In genomic region chr17:67359960-67360817, GRCh38 we compare ENCODE assay signal across 8 cellular contexts. TPM values are rescaled to one million over a fixed set of nuclear protein-coding genes. Genes with fewer than 3 reads are reported as not detected.
DNase-seq lines count a peak whose midpoint lies in the region; ATAC-seq and TF ChIP-seq lines count a peak whose summit lies in the region.

No MANE protein-coding gene starts in this region.

- peaks cover 69% of the 10 kb centered on the region for H3K79me2 ChIP-seq in OCI-LY1 (ENCODE audit: insufficient read depth, low read length)

- H3K9me2 ChIP-seq in OCI-LY1 (ENCODE audit: low read depth, low read length) = no peaks in the 10 kb centered on the region

- ATAC-seq in memory B cell (ENCODE audit: low read depth) = peak; percentile 60
- no peak for ATAC-seq in HG02973 (IDR thresholded peaks at IDR 0.05; ENCODE audit: unreplicated experiment)
- no peak for ATAC-seq in HG03045 (IDR thresholded peaks at IDR 0.05; ENCODE audit: unreplicated experiment)
- ATAC-seq in left lung = no peak

- H3K36me3 ChIP-seq in OCI-LY1 (ENCODE audit: insufficient read depth, low read length) (peaks cover 71% of the 10 kb centered on the region), adipocyte (ENCODE audit: control insufficient read depth, insufficient read depth, low read length, severe bottlenecking) (peaks cover 39% of the 10 kb centered on the region), left lung (peaks cover 0 to 41% of the 10 kb centered on the region in 2 donors)

- H3K36me3 Mint-ChIP-seq in memory B cell = peaks cover 17% of the 10 kb centered on the region

- peak overlapping the region; percentile 52 for H3K27ac Mint-ChIP-seq in memory B cell

- H3K4me3 Mint-ChIP-seq in memory B cell = no peak overlapping the region

- peak; percentile 41 for TF ChIP-seq CTCF in OCI-LY1 (IDR thresholded peaks at IDR 0.05; ENCODE audit: low read length)
- no peak for TF ChIP-seq CTCF in left lung (IDR thresholded peaks at IDR 0.05)

- H4K20me1 ChIP-seq in OCI-LY1 (ENCODE audit: insufficient read depth, low read length) = no peaks in the 10 kb centered on the region

- H2AFZ ChIP-seq in OCI-LY1 (ENCODE audit: low read length) = no peak overlapping the region

- peaks cover 32% of the 10 kb centered on the region for H3K4me1 ChIP-seq in OCI-LY1 (ENCODE audit: insufficient read depth, low read length, severe bottlenecking)
- peaks cover 36% of the 10 kb centered on the region for H3K4me1 ChIP-seq in adipocyte (ENCODE audit: control insufficient read depth, insufficient read depth, low read length)
- H3K4me1 ChIP-seq in left lung = peaks cover 25 to 75% of the 10 kb centered on the region in 2 donors

- H3K9ac ChIP-seq in OCI-LY1 (ENCODE audit: low read length) (no peak overlapping the region), adipocyte (ENCODE audit: low read length) (no peak overlapping the region)

- no peaks in the 10 kb centered on the region for H3K9me3 ChIP-seq in OCI-LY1 (ENCODE audit: low read length)
- no peaks in the 10 kb centered on the region for H3K9me3 ChIP-seq in adipocyte (ENCODE audit: control insufficient read depth, low read length)
- H3K9me3 ChIP-seq in left lung = no peaks in the 10 kb centered on the region

- intact Hi-C loops in left lung (cut with DNase I) = no loop called here

- H3K27ac ChIP-seq in OCI-LY1 (ENCODE audit: low read depth, low read length, poor library complexity, severe bottlenecking) (no peak overlapping the region), left lung (no peak overlapping the region)

- H3K4me2 ChIP-seq in OCI-LY1 (ENCODE audit: low read length) = no peak overlapping the region

- H3K4me1 Mint-ChIP-seq in memory B cell = peaks cover 31% of the 10 kb centered on the region

- DNase-seq in NCI-H2029 (lab: John Stamatoyannopoulos, UW) (peak; percentile 17), NCI-H2029 treated with DMSO at 0.1 percent for 48 hours (lab: John Stamatoyannopoulos, UW) (no peak), adipocyte (ENCODE audit: low read depth) (peak; percentile 24), memory B cell (ENCODE audit: low spot score in 2 of 2) (no peak), left lung (no peak)

- H3K4me3 ChIP-seq in OCI-LY1 (ENCODE audit: low read depth, low read length, poor library complexity, severe bottlenecking) (no peak overlapping the region), adipocyte (ENCODE audit: low read length) (no peak overlapping the region), left lung (no peak overlapping the region)

- no peaks in the 10 kb centered on the region for H3K27me3 Mint-ChIP-seq in memory B cell

- H3K27me3 ChIP-seq in OCI-LY1 (ENCODE audit: insufficient read depth, low read length) (no peaks in the 10 kb centered on the region), adipocyte (replicated peaks; ENCODE audit: control insufficient read depth, insufficient read depth, low read length) (no peaks in the 10 kb centered on the region), left lung (no peaks in the 10 kb centered on the region)

- H3K9me3 Mint-ChIP-seq in memory B cell = no peaks in the 10 kb centered on the region

- no peaks in the 10 kb centered on the region for H3F3A ChIP-seq in OCI-LY1 (ENCODE audit: insufficient read depth, low read length)

RNA-seq across cellular contexts. Expression of gene PSMD12, which starts 6.2 kb away (rescaled TPM):
- total RNA-seq in left lung = 10 to 100 TPM; 40.0 to 56.6 TPM

RNA-seq across cellular contexts. Expression of gene PITPNC1, which starts 16.9 kb away (rescaled TPM):
- total RNA-seq in left lung = 10 to 100 TPM; 13.7 to 21.9 TPM

Comparison
In these comparisons a context has a peak if more than half of its experiments do, and no peak if none do; other contexts are left out.
1. DNase-seq: peak in NCI-H2029 (single experiment) and adipocyte (single experiment); none in NCI-H2029 treated with DMSO at 0.1 percent for 48 hours (single experiment), memory B cell (0 of 2) and left lung (0 of 2).